In the genomic region with DNA sequence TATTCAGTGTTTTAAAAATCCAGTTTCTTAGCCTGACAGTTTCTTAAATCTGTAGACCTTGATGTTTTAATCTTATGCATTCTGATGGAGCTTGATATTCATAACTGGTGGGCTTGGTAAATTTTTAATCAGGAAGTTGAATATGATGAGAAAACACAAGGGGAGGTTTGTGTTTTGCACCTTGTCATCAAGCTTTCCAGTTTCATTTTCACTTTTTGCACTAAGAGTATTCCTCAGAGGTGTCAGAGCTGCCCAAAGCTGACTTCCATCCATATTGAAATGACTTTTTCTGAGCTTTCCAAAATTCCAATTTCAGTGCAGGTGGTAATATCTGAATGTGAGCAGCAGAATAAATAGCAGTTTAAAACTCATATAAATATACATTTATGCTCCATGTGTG, we compare ENCODE assay signal across 21 cellular contexts.
DNase-seq lines count a peak whose midpoint lies in the region; ATAC-seq, FAIRE-seq and TF ChIP-seq lines count a peak whose summit lies in the region.
"Had no signal": no experiment of that assay in that cellular context is flagged by ENCODE, and none has a peak within 500 bp of the region (broad histone marks: within the 10 kb centered on the region; RNA-seq: fewer than 3 reads in every experiment).

No MANE protein-coding gene starts in this region.

- H3K4me3 Mint-ChIP-seq in MCF 10A (ENCODE audit: unreplicated experiment): peak overlapping the region; percentile 32
- no peak overlapping the region for H3K4me3 Mint-ChIP-seq in activated CD8-positive, alpha-beta memory T cell treated with anti-CD3 and anti-CD28 coated beads, Interleukin-2, amount 10 ng/mL, durations not matched to agents 7 days and 5 days
- H3K4me3 Mint-ChIP-seq: IgD-negative memory B cell had no signal

- intact Hi-C loops in MCF 10A (cut with micrococcal nuclease) (no loop called here), mammary epithelial cell (cut with micrococcal nuclease) (no loop called here), mucosa of descending colon (cut with DNase I, micrococcal nuclease) (no loop called here)

- H3K9me2 ChIP-seq in hepatocyte (replicated peaks; ENCODE audit: insufficient read depth): no peaks in the 10 kb centered on the region

- POLR2A ChIA-PET in MCF 10A (lab: Yijun Ruan, JAX): no interaction called here

- H3K79me2 ChIP-seq in mammary epithelial cell (ENCODE audit: insufficient read depth, low read length) (no peaks in the 10 kb centered on the region), KMS-11 (ENCODE audit: insufficient read depth, low read depth) (no peaks in the 10 kb centered on the region), hepatocyte (no peaks in the 10 kb centered on the region)

- H2AFZ ChIP-seq in mammary epithelial cell (ENCODE audit: low read depth, low read length) (no peak overlapping the region), KMS-11 (ENCODE audit: low read depth) (peak overlapping the region; percentile 25), hepatocyte (peak overlapping the region; percentile 16)

- H3K27me3 Mint-ChIP-seq in MCF 10A (ENCODE audit: insufficient read depth, unreplicated experiment): no peaks in the 10 kb centered on the region
- no peaks in the 10 kb centered on the region for H3K27me3 Mint-ChIP-seq in activated CD8-positive, alpha-beta memory T cell treated with anti-CD3 and anti-CD28 coated beads, Interleukin-2, amount 10 ng/mL, durations not matched to agents 7 days and 5 days
- H3K27me3 Mint-ChIP-seq: IgD-negative memory B cell had no signal

- H3K27ac ChIP-seq in mammary epithelial cell (ENCODE audit: insufficient read depth, low read depth, low read length): no peak overlapping the region
- no peak overlapping the region for H3K27ac ChIP-seq in KMS-11
- H3K27ac ChIP-seq in hepatocyte: no peak overlapping the region
- no peak overlapping the region for H3K27ac ChIP-seq in small intestine (ENCODE audit: low read depth in 1 of 2, low read length in 1 of 2)
- H3K27ac ChIP-seq: Peyer's patch had no signal

- H3K9me3 Mint-ChIP-seq in MCF 10A (ENCODE audit: unreplicated experiment): peaks cover 22% of the 10 kb centered on the region
- H3K9me3 Mint-ChIP-seq in activated CD8-positive, alpha-beta memory T cell treated with anti-CD3 and anti-CD28 coated beads, Interleukin-2, amount 10 ng/mL, durations not matched to agents 7 days and 5 days (ENCODE audit: low read depth): no peaks in the 10 kb centered on the region

- CTCF ChIA-PET in MCF 10A (lab: Yijun Ruan, JAX) (interaction anchor here (0.6 kb wide), 1 partner anchor 667 kb away, joined by 5 read pairs; no protein-coding TSS in a partner anchor), mammary epithelial cell (lab: Charles Lee; ENCODE audit: low non-redundant PET) (no interaction called here)
- CTCF ChIA-PET in activated CD8-positive, alpha-beta memory T cell treated with anti-CD3 and anti-CD28 coated beads, Interleukin-2, amount 10 ng/mL, durations not matched to agents 7 days and 5 days (lab: Charles Lee): no interaction called here

- H3K4me1 ChIP-seq in mammary epithelial cell (ENCODE audit: insufficient read depth, low read length) (no peaks in the 10 kb centered on the region), KMS-11 (ENCODE audit: low read depth, poor library complexity, severe bottlenecking) (no peaks in the 10 kb centered on the region), hepatocyte (ENCODE audit: insufficient read depth) (no peaks in the 10 kb centered on the region), small intestine (ENCODE audit: control insufficient read depth in 2 of 2, insufficient read depth in 1 of 2, low read depth in 1 of 2, low read length in 1 of 2) (no peaks in the 10 kb centered on the region), mucosa of descending colon (ENCODE audit: low read depth) (no peaks in the 10 kb centered on the region)
- H3K4me1 ChIP-seq: Peyer's patch had no signal

- H3K27me3 ChIP-seq in mammary epithelial cell (ENCODE audit: insufficient read depth, low read length): no peaks in the 10 kb centered on the region
- H3K27me3 ChIP-seq in KMS-11 (ENCODE audit: insufficient read depth, low read depth): no peaks in the 10 kb centered on the region
- no peaks in the 10 kb centered on the region for H3K27me3 ChIP-seq in hepatocyte
- no peaks in the 10 kb centered on the region for H3K27me3 ChIP-seq in small intestine (ENCODE audit: control insufficient read depth in 2 of 2, insufficient read depth in 2 of 2, low read length in 2 of 2)
- H3K27me3 ChIP-seq: Peyer's patch had no signal

- H4K20me1 ChIP-seq in mammary epithelial cell (ENCODE audit: insufficient read depth, low read length) (no peaks in the 10 kb centered on the region), KMS-11 (ENCODE audit: insufficient read depth) (no peaks in the 10 kb centered on the region), hepatocyte (ENCODE audit: insufficient read depth, poor library complexity, severe bottlenecking) (no peaks in the 10 kb centered on the region)

- no peak for TF ChIP-seq CTCF in MCF 10A (IDR thresholded peaks at IDR 0.05; ENCODE audit: unreplicated experiment)
- no peak for TF ChIP-seq CTCF in mammary epithelial cell (conservative IDR thresholded peaks at IDR 0.05 in 1 of 2, IDR thresholded peaks at IDR 0.05 in 1 of 2; ENCODE audit: extremely low read depth in 1 of 2, insufficient read depth in 1 of 2, low read depth in 1 of 2, low read length in 2 of 2)
- no peak for TF ChIP-seq CTCF in KMS-11 (conservative IDR thresholded peaks at IDR 0.05; ENCODE audit: low read depth, low read length)
- no peak for TF ChIP-seq CTCF in hepatocyte (IDR thresholded peaks at IDR 0.05; ENCODE audit: poor library complexity)
- TF ChIP-seq CTCF in mucosa of descending colon (IDR thresholded peaks at IDR 0.05): no peak

- H3K4me1 Mint-ChIP-seq in MCF 10A (ENCODE audit: insufficient read depth, unreplicated experiment): no peaks in the 10 kb centered on the region
- H3K4me1 Mint-ChIP-seq in activated CD8-positive, alpha-beta memory T cell treated with anti-CD3 and anti-CD28 coated beads, Interleukin-2, amount 10 ng/mL, durations not matched to agents 7 days and 5 days: no peaks in the 10 kb centered on the region
- H3K4me1 Mint-ChIP-seq: IgD-negative memory B cell had no signal

- H3K4me3 ChIP-seq in mammary epithelial cell (replicated peaks in 1 of 3; ENCODE audit: insufficient read depth in 1 of 3, low read depth in 2 of 3, low read length in 3 of 3): no peak overlapping the region
- no peak overlapping the region for H3K4me3 ChIP-seq in KMS-11 (IDR thresholded peaks at IDR 0.05; ENCODE audit: insufficient read depth, low read depth, low read length)
- H3K4me3 ChIP-seq in hepatocyte: no peak overlapping the region
- H3K4me3 ChIP-seq in small intestine (ENCODE audit: low read depth in 1 of 2, low read length in 2 of 2): no peak overlapping the region
- no peak overlapping the region for H3K4me3 ChIP-seq in mucosa of descending colon
- H3K4me3 ChIP-seq: Peyer's patch had no signal

- dilution Hi-C loops in mammary epithelial cell (cut with HindIII; ENCODE audit: low sequenced_read_pairs): no loop called here

- H3K36me3 ChIP-seq in mammary epithelial cell (ENCODE audit: insufficient read depth, low read length) (no peaks in the 10 kb centered on the region), KMS-11 (ENCODE audit: insufficient read depth) (no peaks in the 10 kb centered on the region), hepatocyte (replicated peaks; ENCODE audit: insufficient read depth, low read depth) (no peaks in the 10 kb centered on the region), small intestine (ENCODE audit: control insufficient read depth in 2 of 2, insufficient read depth in 2 of 2, low read length in 2 of 2) (no peaks in the 10 kb centered on the region), mucosa of descending colon (ENCODE audit: low read depth) (no peaks in the 10 kb centered on the region)
- H3K36me3 ChIP-seq: Peyer's patch had no signal

- BruUV-seq in MCF 10A (replicated peaks; lab: Mats Ljungman, UMichigan) (no TSS peak), mammary epithelial cell (replicated peaks; lab: Mats Ljungman, UMichigan) (no TSS peak)

- H3K9ac ChIP-seq in mammary epithelial cell (ENCODE audit: insufficient read depth, low read length): no peak overlapping the region
- H3K9ac ChIP-seq in KMS-11: no peak overlapping the region

- no peak for ATAC-seq in mucosa of descending colon
- no peak for ATAC-seq in activated CD8-positive, alpha-beta memory T cell treated with anti-CD3 and anti-CD28 coated beads, Interleukin-2, amount 10 ng/mL, durations not matched to agents 7 days and 5 days
- ATAC-seq: SK-N-SH treated with all-trans-retinoic acid at 6 μM for 48 hours had no signal

- FAIRE-seq in small intestine (lab: Jason Lieb, UNC): no peak

- H3K36me3 Mint-ChIP-seq in MCF 10A (ENCODE audit: insufficient read depth, unreplicated experiment): no peaks in the 10 kb centered on the region
- H3K36me3 Mint-ChIP-seq in activated CD8-positive, alpha-beta memory T cell treated with anti-CD3 and anti-CD28 coated beads, Interleukin-2, amount 10 ng/mL, durations not matched to agents 7 days and 5 days: no peaks in the 10 kb centered on the region
- H3K36me3 Mint-ChIP-seq: IgD-negative memory B cell had no signal

- H3K4me2 ChIP-seq in mammary epithelial cell (ENCODE audit: insufficient read depth, low read depth, low read length): no peak overlapping the region
- H3K4me2 ChIP-seq in KMS-11: 0 out of 2 replicates have a peak overlapping the region, but pooled peaks have one; percentile 29
- H3K4me2 ChIP-seq in hepatocyte: no peak overlapping the region

- in situ Hi-C loops in mammary epithelial cell (cut with MboI; ENCODE audit: low sequenced_read_pairs in 2 of 2): no loop called here

- DNase-seq in MCF 10A (ENCODE audit: unreplicated experiment): no peak
- DNase-seq in mammary epithelial cell: no peak
- no peak for DNase-seq in hepatocyte (ENCODE audit: low spot score)
- DNase-seq in small intestine: peak; percentile 5
- DNase-seq in mucosa of descending colon: no peak
- no peak for DNase-seq in DMS53 (lab: John Stamatoyannopoulos, UW)
- no peak for DNase-seq in activated CD8-positive, alpha-beta memory T cell treated with anti-CD3 and anti-CD28 coated beads, Interleukin-2, amount 10 ng/mL, durations not matched to agents 7 days and 5 days
- DNase-seq: 8988T, EL, H7, NCI-H1417 treated with DMSO at 0.1 percent for 48 hours, NCI-H1930, NCI-H2171 treated with DMSO at 0.1 percent for 48 hours, NCI-H446 treated with DMSO at 0.1 percent for 48 hours, NCI-H748 treated with DMSO at 0.1 percent for 48 hours, Peyer's patch, SHP77 treated with DMSO at 0.1 percent for 48 hours, T-helper 1 cell had no signal

- H3K27ac Mint-ChIP-seq in MCF 10A (ENCODE audit: low read depth, unreplicated experiment): no peak overlapping the region
- H3K27ac Mint-ChIP-seq in activated CD8-positive, alpha-beta memory T cell treated with anti-CD3 and anti-CD28 coated beads, Interleukin-2, amount 10 ng/mL, durations not matched to agents 7 days and 5 days: no peak overlapping the region
- H3K27ac Mint-ChIP-seq: IgD-negative memory B cell had no signal

- H3K9me3 ChIP-seq in mammary epithelial cell (replicated peaks; ENCODE audit: insufficient read depth, low read length): peaks cover 17% of the 10 kb centered on the region
- H3K9me3 ChIP-seq in hepatocyte (ENCODE audit: low read depth): no peaks in the 10 kb centered on the region
- no peaks in the 10 kb centered on the region for H3K9me3 ChIP-seq in small intestine (ENCODE audit: control insufficient read depth, low read depth)
- H3K9me3 ChIP-seq in mucosa of descending colon: no peaks in the 10 kb centered on the region
- H3K9me3 ChIP-seq: Peyer's patch had no signal
